Comparison of ENCODE assay signal across 1 cellular context in the genomic region with DNA sequence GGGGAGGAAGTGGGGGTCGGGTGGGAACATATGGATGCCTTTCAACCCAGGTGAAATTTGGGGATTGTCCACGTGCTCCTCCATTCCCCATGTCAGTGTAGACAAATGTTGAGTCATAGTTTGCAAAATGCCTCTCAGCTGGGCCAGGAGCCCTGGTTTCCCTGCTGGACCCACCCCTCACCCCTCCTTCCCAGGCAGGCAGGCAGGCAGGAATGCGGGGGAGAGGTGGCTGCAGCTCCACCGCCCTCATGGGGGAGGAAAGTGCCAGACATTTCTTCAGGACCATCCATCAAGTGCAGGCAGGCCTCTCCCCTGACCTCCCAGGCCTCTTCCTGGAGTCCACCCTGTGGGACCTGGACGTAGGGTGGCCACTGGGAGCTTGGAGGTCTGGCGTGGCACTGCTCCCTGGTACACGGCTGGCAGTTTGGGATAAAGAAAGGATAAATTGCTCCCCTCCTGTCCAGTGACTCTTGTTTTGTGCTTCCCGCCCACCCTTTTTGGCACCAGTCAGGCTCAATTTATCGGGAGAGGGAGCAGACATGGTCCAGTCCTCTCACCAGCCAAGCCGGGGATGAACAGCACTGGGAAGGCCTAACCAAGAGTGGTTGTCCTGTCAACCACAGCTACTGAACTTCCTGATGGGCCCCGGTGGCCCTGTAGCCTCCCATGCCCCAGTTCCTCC.
TF ChIP-seq lines count a peak whose summit lies in the region.

No MANE protein-coding gene starts in this region.

TF ChIP-seq in K562, 482 proteins besides CTCF, POLR2A, EP300 and RAD21 (continued from another document and continues in another):
- TF ChIP-seq, protein P1, sequence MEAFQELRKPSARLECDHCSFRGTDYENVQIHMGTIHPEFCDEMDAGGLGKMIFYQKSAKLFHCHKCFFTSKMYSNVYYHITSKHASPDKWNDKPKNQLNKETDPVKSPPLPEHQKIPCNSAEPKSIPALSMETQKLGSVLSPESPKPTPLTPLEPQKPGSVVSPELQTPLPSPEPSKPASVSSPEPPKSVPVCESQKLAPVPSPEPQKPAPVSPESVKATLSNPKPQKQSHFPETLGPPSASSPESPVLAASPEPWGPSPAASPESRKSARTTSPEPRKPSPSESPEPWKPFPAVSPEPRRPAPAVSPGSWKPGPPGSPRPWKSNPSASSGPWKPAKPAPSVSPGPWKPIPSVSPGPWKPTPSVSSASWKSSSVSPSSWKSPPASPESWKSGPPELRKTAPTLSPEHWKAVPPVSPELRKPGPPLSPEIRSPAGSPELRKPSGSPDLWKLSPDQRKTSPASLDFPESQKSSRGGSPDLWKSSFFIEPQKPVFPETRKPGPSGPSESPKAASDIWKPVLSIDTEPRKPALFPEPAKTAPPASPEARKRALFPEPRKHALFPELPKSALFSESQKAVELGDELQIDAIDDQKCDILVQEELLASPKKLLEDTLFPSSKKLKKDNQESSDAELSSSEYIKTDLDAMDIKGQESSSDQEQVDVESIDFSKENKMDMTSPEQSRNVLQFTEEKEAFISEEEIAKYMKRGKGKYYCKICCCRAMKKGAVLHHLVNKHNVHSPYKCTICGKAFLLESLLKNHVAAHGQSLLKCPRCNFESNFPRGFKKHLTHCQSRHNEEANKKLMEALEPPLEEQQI (IDR thresholded peaks at IDR 0.05) = no peak
- TF ChIP-seq, protein P2, sequence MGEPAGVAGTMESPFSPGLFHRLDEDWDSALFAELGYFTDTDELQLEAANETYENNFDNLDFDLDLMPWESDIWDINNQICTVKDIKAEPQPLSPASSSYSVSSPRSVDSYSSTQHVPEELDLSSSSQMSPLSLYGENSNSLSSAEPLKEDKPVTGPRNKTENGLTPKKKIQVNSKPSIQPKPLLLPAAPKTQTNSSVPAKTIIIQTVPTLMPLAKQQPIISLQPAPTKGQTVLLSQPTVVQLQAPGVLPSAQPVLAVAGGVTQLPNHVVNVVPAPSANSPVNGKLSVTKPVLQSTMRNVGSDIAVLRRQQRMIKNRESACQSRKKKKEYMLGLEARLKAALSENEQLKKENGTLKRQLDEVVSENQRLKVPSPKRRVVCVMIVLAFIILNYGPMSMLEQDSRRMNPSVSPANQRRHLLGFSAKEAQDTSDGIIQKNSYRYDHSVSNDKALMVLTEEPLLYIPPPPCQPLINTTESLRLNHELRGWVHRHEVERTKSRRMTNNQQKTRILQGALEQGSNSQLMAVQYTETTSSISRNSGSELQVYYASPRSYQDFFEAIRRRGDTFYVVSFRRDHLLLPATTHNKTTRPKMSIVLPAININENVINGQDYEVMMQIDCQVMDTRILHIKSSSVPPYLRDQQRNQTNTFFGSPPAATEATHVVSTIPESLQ (CRISPR knock-in tag; IDR thresholded peaks at IDR 0.05) = no peak
- TF ChIP-seq NR2C2 (CRISPR knock-in tag; IDR thresholded peaks at IDR 0.05) (peak; percentile 29; the same call in 1 of the 2 replicates), NR2C2 (tag; IDR thresholded peaks at IDR 0.05) (peak; percentile 29; the same call in 1 of the 2 replicates), HCFC1 (IDR thresholded peaks at IDR 0.05; ENCODE audit: low read depth, low read length) (peak; percentile 17), ZC3H11A (IDR thresholded peaks at IDR 0.05; ENCODE audit: low read depth, low read length) (no peak), ZNF133 (CRISPR knock-in tag; IDR thresholded peaks at IDR 0.05) (no peak), ZNF316 (IDR thresholded peaks at IDR 0.05) (peak; percentile 73), NEUROD1 (IDR thresholded peaks at IDR 0.05; ENCODE audit: borderline replicate concordance, low read depth, low read length, partially characterized antibody) (peak; percentile 53), L3MBTL2 (IDR thresholded peaks at IDR 0.05) (peak; percentile 65), PHF8 (IDR thresholded peaks at IDR 0.05; ENCODE audit: borderline replicate concordance, low read length) (peak; percentile 21; the same call in 1 of the 2 replicates), TAL1 (IDR thresholded peaks at IDR 0.05) (no peak), FIP1L1 (IDR thresholded peaks at IDR 0.05; ENCODE audit: low read depth, low read length, poor library complexity, severe bottlenecking) (no peak), ZNF23 (CRISPR knock-in tag; IDR thresholded peaks at IDR 0.05) (no peak), SMAD1 (IDR thresholded peaks at IDR 0.05; ENCODE audit: low read depth, low read length, partially characterized antibody) (no peak), ZNF668 (CRISPR knock-in tag; IDR thresholded peaks at IDR 0.05) (no peak), CBFA2T3 (IDR thresholded peaks at IDR 0.05) (peak; percentile 66), MYBL2 (IDR thresholded peaks at IDR 0.05; ENCODE audit: low read depth) (no peak), MYBL2 (CRISPR knock-in tag; IDR thresholded peaks at IDR 0.05; ENCODE audit: borderline replicate concordance) (no peak), ZNF766 (CRISPR knock-in tag; conservative IDR thresholded peaks at IDR 0.05) (no peak; the same call in none of the 2 replicates), ZNF589 (CRISPR knock-in tag; IDR thresholded peaks at IDR 0.05; ENCODE audit: low read depth) (peak; percentile 91), SREBF1 (IDR thresholded peaks at IDR 0.05; ENCODE audit: borderline replicate concordance, low read depth, low read length) (no peak), ARID1B (IDR thresholded peaks at IDR 0.05) (peak; percentile 77), TAF7 (tag; IDR thresholded peaks at IDR 0.05) (no peak; the same call in 1 of the 2 replicates), HNRNPH1 (optimal IDR thresholded peaks at IDR 0.05; ENCODE audit: low read depth, low read length) (no peak), SMAD2 (IDR thresholded peaks at IDR 0.05; ENCODE audit: low read depth, low read length) (no peak), SMAD3 (CRISPR knock-in tag; conservative IDR thresholded peaks at IDR 0.05) (no peak), ZKSCAN3 (CRISPR knock-in tag; IDR thresholded peaks at IDR 0.05) (no peak), ZNF583 (CRISPR knock-in tag; IDR thresholded peaks at IDR 0.05) (no peak; the same call in 1 of the 2 replicates), GTF2A2 (tag; IDR thresholded peaks at IDR 0.05) (no peak), NONO (IDR thresholded peaks at IDR 0.05; ENCODE audit: low read depth in 2 of 2, low read length in 1 of 2) (no peak)
- TF ChIP-seq, protein P3, sequence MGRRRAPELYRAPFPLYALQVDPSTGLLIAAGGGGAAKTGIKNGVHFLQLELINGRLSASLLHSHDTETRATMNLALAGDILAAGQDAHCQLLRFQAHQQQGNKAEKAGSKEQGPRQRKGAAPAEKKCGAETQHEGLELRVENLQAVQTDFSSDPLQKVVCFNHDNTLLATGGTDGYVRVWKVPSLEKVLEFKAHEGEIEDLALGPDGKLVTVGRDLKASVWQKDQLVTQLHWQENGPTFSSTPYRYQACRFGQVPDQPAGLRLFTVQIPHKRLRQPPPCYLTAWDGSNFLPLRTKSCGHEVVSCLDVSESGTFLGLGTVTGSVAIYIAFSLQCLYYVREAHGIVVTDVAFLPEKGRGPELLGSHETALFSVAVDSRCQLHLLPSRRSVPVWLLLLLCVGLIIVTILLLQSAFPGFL (CRISPR knock-in tag; IDR thresholded peaks at IDR 0.05) = no peak
- TF ChIP-seq, protein P4, sequence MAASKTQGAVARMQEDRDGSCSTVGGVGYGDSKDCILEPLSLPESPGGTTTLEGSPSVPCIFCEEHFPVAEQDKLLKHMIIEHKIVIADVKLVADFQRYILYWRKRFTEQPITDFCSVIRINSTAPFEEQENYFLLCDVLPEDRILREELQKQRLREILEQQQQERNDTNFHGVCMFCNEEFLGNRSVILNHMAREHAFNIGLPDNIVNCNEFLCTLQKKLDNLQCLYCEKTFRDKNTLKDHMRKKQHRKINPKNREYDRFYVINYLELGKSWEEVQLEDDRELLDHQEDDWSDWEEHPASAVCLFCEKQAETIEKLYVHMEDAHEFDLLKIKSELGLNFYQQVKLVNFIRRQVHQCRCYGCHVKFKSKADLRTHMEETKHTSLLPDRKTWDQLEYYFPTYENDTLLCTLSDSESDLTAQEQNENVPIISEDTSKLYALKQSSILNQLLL (CRISPR knock-in tag; IDR thresholded peaks at IDR 0.05; ENCODE audit: borderline replicate concordance) = no peak
- TF ChIP-seq, protein P5, sequence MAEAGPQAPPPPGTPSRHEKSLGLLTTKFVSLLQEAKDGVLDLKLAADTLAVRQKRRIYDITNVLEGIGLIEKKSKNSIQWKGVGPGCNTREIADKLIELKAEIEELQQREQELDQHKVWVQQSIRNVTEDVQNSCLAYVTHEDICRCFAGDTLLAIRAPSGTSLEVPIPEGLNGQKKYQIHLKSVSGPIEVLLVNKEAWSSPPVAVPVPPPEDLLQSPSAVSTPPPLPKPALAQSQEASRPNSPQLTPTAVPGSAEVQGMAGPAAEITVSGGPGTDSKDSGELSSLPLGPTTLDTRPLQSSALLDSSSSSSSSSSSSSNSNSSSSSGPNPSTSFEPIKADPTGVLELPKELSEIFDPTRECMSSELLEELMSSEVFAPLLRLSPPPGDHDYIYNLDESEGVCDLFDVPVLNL (CRISPR knock-in tag; IDR thresholded peaks at IDR 0.05; ENCODE audit: low read depth) = no peak
- TF ChIP-seq, protein P6, sequence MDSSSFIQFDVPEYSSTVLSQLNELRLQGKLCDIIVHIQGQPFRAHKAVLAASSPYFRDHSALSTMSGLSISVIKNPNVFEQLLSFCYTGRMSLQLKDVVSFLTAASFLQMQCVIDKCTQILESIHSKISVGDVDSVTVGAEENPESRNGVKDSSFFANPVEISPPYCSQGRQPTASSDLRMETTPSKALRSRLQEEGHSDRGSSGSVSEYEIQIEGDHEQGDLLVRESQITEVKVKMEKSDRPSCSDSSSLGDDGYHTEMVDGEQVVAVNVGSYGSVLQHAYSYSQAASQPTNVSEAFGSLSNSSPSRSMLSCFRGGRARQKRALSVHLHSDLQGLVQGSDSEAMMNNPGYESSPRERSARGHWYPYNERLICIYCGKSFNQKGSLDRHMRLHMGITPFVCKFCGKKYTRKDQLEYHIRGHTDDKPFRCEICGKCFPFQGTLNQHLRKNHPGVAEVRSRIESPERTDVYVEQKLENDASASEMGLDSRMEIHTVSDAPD (CRISPR knock-in tag; IDR thresholded peaks at IDR 0.05) = no peak
- TF ChIP-seq, protein P7, sequence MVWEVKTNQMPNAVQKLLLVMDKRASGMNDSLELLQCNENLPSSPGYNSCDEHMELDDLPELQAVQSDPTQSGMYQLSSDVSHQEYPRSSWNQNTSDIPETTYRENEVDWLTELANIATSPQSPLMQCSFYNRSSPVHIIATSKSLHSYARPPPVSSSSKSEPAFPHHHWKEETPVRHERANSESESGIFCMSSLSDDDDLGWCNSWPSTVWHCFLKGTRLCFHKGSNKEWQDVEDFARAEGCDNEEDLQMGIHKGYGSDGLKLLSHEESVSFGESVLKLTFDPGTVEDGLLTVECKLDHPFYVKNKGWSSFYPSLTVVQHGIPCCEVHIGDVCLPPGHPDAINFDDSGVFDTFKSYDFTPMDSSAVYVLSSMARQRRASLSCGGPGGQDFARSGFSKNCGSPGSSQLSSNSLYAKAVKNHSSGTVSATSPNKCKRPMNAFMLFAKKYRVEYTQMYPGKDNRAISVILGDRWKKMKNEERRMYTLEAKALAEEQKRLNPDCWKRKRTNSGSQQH (CRISPR knock-in tag; IDR thresholded peaks at IDR 0.05) = no peak
- TF ChIP-seq, protein P8, sequence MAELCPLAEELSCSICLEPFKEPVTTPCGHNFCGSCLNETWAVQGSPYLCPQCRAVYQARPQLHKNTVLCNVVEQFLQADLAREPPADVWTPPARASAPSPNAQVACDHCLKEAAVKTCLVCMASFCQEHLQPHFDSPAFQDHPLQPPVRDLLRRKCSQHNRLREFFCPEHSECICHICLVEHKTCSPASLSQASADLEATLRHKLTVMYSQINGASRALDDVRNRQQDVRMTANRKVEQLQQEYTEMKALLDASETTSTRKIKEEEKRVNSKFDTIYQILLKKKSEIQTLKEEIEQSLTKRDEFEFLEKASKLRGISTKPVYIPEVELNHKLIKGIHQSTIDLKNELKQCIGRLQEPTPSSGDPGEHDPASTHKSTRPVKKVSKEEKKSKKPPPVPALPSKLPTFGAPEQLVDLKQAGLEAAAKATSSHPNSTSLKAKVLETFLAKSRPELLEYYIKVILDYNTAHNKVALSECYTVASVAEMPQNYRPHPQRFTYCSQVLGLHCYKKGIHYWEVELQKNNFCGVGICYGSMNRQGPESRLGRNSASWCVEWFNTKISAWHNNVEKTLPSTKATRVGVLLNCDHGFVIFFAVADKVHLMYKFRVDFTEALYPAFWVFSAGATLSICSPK (IDR thresholded peaks at IDR 0.05; ENCODE audit: borderline replicate concordance) = no peak
- TF ChIP-seq, protein P9, sequence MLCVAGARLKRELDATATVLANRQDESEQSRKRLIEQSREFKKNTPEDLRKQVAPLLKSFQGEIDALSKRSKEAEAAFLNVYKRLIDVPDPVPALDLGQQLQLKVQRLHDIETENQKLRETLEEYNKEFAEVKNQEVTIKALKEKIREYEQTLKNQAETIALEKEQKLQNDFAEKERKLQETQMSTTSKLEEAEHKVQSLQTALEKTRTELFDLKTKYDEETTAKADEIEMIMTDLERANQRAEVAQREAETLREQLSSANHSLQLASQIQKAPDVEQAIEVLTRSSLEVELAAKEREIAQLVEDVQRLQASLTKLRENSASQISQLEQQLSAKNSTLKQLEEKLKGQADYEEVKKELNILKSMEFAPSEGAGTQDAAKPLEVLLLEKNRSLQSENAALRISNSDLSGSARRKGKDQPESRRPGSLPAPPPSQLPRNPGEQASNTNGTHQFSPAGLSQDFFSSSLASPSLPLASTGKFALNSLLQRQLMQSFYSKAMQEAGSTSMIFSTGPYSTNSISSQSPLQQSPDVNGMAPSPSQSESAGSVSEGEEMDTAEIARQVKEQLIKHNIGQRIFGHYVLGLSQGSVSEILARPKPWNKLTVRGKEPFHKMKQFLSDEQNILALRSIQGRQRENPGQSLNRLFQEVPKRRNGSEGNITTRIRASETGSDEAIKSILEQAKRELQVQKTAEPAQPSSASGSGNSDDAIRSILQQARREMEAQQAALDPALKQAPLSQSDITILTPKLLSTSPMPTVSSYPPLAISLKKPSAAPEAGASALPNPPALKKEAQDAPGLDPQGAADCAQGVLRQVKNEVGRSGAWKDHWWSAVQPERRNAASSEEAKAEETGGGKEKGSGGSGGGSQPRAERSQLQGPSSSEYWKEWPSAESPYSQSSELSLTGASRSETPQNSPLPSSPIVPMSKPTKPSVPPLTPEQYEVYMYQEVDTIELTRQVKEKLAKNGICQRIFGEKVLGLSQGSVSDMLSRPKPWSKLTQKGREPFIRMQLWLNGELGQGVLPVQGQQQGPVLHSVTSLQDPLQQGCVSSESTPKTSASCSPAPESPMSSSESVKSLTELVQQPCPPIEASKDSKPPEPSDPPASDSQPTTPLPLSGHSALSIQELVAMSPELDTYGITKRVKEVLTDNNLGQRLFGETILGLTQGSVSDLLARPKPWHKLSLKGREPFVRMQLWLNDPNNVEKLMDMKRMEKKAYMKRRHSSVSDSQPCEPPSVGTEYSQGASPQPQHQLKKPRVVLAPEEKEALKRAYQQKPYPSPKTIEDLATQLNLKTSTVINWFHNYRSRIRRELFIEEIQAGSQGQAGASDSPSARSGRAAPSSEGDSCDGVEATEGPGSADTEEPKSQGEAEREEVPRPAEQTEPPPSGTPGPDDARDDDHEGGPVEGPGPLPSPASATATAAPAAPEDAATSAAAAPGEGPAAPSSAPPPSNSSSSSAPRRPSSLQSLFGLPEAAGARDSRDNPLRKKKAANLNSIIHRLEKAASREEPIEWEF (CRISPR knock-in tag; IDR thresholded peaks at IDR 0.05) = no peak
- TF ChIP-seq, protein P10, sequence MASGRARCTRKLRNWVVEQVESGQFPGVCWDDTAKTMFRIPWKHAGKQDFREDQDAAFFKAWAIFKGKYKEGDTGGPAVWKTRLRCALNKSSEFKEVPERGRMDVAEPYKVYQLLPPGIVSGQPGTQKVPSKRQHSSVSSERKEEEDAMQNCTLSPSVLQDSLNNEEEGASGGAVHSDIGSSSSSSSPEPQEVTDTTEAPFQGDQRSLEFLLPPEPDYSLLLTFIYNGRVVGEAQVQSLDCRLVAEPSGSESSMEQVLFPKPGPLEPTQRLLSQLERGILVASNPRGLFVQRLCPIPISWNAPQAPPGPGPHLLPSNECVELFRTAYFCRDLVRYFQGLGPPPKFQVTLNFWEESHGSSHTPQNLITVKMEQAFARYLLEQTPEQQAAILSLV (tag; IDR thresholded peaks at IDR 0.05) = no peak
- TF ChIP-seq, protein P11, sequence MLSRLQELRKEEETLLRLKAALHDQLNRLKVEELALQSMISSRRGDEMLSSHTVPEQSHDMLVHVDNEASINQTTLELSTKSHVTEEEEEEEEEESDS (CRISPR knock-in tag; IDR thresholded peaks at IDR 0.05) = no peak
